In the genomic region with DNA sequence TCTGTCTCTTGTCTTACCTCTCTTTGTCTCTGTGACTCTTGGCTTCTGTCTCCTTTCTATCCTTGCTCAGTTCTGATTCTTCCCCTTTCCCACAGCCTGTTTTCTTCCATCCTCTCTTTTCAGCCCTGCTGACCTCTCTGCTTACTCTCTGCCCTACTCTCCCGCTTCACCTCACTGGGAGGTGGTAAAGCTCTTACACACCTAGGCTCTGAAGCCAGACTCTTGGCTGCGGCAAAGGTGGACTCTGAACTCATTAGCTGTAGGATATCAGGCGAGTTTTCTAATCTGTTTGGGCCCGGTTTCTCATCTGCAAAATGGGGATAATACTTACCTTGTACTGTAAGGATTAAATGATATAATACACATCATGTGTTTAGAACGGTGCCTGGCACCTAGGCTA, we compare ENCODE assay signal across 19 cellular contexts. TPM values are rescaled to one million over a fixed set of nuclear protein-coding genes. Genes with fewer than 3 reads are reported as not detected.
DNase-seq lines count a peak whose midpoint lies in the region; ATAC-seq, FAIRE-seq and TF ChIP-seq lines count a peak whose summit lies in the region.
"Had no signal": no experiment of that assay in that cellular context is flagged by ENCODE, and none has a peak within 500 bp of the region (broad histone marks: within the 10 kb centered on the region; RNA-seq: fewer than 3 reads in every experiment).

No MANE protein-coding gene starts in this region.

- no peaks in the 10 kb centered on the region for H4K20me1 ChIP-seq in astrocyte (ENCODE audit: insufficient read depth, low read length)
- no peaks in the 10 kb centered on the region for H4K20me1 ChIP-seq in HepG2 (ENCODE audit: insufficient read depth, low read length)

- no peak for TF ChIP-seq EP300 in HepG2 (IDR thresholded peaks at IDR 0.05; ENCODE audit: low read depth in 2 of 2, low read length in 2 of 2)
- TF ChIP-seq EP300 in HepG2 (CRISPR knock-in tag; IDR thresholded peaks at IDR 0.05; ENCODE audit: borderline replicate concordance): no peak

- H3K36me3 ChIP-seq in astrocyte (ENCODE audit: insufficient read depth, low read length) (no peaks in the 10 kb centered on the region), HepG2 (replicated peaks in 1 of 2; ENCODE audit: control insufficient read depth in 1 of 2, insufficient read depth in 2 of 2, low read length in 2 of 2) (no peaks in the 10 kb centered on the region), small intestine (ENCODE audit: control insufficient read depth in 2 of 2, insufficient read depth in 2 of 2, low read length in 2 of 2) (peaks cover 0 to 7% of the 10 kb centered on the region in 2 donors)
- H3K36me3 ChIP-seq in CD4-positive, alpha-beta memory T cell (ENCODE audit: insufficient read depth, low read length): no peaks in the 10 kb centered on the region

- H3K9me3 ChIP-seq in astrocyte (ENCODE audit: insufficient read depth, low read depth, low read length): no peaks in the 10 kb centered on the region
- no peaks in the 10 kb centered on the region for H3K9me3 ChIP-seq in HepG2 (ENCODE audit: low read length)
- H3K9me3 ChIP-seq in small intestine (ENCODE audit: control insufficient read depth, low read depth): no peaks in the 10 kb centered on the region
- H3K9me3 ChIP-seq in CD4-positive, alpha-beta memory T cell (ENCODE audit: control insufficient read depth in 1 of 2, low read length in 2 of 2): no peaks in the 10 kb centered on the region
- H3K9me3 ChIP-seq: sigmoid colon, upper lobe of left lung had no signal

- peak overlapping the region; percentile 65 for H3K27ac ChIP-seq in C4-2B
- H3K27ac ChIP-seq in astrocyte (ENCODE audit: low read depth, low read length): no peak overlapping the region
- H3K27ac ChIP-seq in HepG2 (ENCODE audit: extremely low read length, insufficient read depth, low read length): no peak overlapping the region
- H3K27ac ChIP-seq in small intestine (ENCODE audit: low read depth in 1 of 2, low read length in 1 of 2): peak overlapping the region; percentile 80 to 93
- H3K27ac ChIP-seq in CD4-positive, alpha-beta memory T cell (ENCODE audit: low read depth, low read length): no peak overlapping the region

- FAIRE-seq in astrocyte (lab: Jason Lieb, UNC) (no peak), HepG2 (lab: Jason Lieb, UNC) (no peak), small intestine (lab: Jason Lieb, UNC) (no peak)
- FAIRE-seq: D721Med had no signal

- BruUV-seq in HepG2 (replicated peaks; lab: Mats Ljungman, UMichigan): no TSS peak

- 11% methylated on average over 5 of the region's 5 CpGs for WGBS in HepG2 (ENCODE audit: low lambda C conversion rate)
- WGBS in small intestine, 3 donors: 6 to 57% (median 29%) methylated on average over 5 of the region's 5 CpGs

- TF ChIP-seq POLR2A in HepG2 (IDR thresholded peaks at IDR 0.05; ENCODE audit: insufficient read depth in 1 of 2, low read depth in 2 of 2, low read length in 2 of 2): no peak

- H3K36me3 Mint-ChIP-seq in astrocyte (ENCODE audit: low read depth, unreplicated experiment): peaks cover 16% of the 10 kb centered on the region
- no peaks in the 10 kb centered on the region for H3K36me3 Mint-ChIP-seq in CD4-positive, alpha-beta memory T cell
- H3K36me3 Mint-ChIP-seq in stimulated activated effector memory CD8-positive, alpha-beta T cell treated with anti-CD3 and anti-CD28 coated beads, Interleukin-12 subunit alpha, Interleukin-12 subunit beta, amount 100 ng/mL, for 72 hours: no peaks in the 10 kb centered on the region

- H3K4me1 Mint-ChIP-seq in astrocyte (ENCODE audit: low read depth, unreplicated experiment): peaks cover 5% of the 10 kb centered on the region
- no peaks in the 10 kb centered on the region for H3K4me1 Mint-ChIP-seq in CD4-positive, alpha-beta memory T cell
- no peaks in the 10 kb centered on the region for H3K4me1 Mint-ChIP-seq in stimulated activated effector memory CD8-positive, alpha-beta T cell treated with anti-CD3 and anti-CD28 coated beads, Interleukin-12 subunit alpha, Interleukin-12 subunit beta, amount 100 ng/mL, for 72 hours

- peaks cover 32% of the 10 kb centered on the region for H3K27me3 Mint-ChIP-seq in astrocyte (ENCODE audit: low read depth, unreplicated experiment)
- peaks cover 10 to 32% of the 10 kb centered on the region in 2 donors for H3K27me3 Mint-ChIP-seq in CD4-positive, alpha-beta memory T cell

- H3K4me3 ChIP-seq in astrocyte (ENCODE audit: insufficient read depth, low read depth, low read length): no peak overlapping the region
- H3K4me3 ChIP-seq in HepG2 (replicated peaks in 1 of 3; ENCODE audit: insufficient read depth in 1 of 3, low read depth in 2 of 3, low read length in 3 of 3): no peak overlapping the region
- H3K4me3 ChIP-seq in small intestine (ENCODE audit: low read depth in 1 of 2, low read length in 2 of 2): no peak overlapping the region
- H3K4me3 ChIP-seq in CD4-positive, alpha-beta memory T cell (ENCODE audit: low read length in 2 of 2): no peak overlapping the region
- H3K4me3 ChIP-seq: sigmoid colon, upper lobe of left lung had no signal

- peak overlapping the region; percentile 12 for H3K27ac Mint-ChIP-seq in astrocyte (ENCODE audit: unreplicated experiment)
- H3K27ac Mint-ChIP-seq in CD4-positive, alpha-beta memory T cell: no peak overlapping the region
- no peak overlapping the region for H3K27ac Mint-ChIP-seq in stimulated activated effector memory CD8-positive, alpha-beta T cell treated with anti-CD3 and anti-CD28 coated beads, Interleukin-12 subunit alpha, Interleukin-12 subunit beta, amount 100 ng/mL, for 72 hours
- H3K27ac Mint-ChIP-seq: activated T-cell treated with anti-CD3 and anti-CD28 coated beads, Interleukin-2, amount 50 U/mL, for 24 hours had no signal

- in situ Hi-C loops in HepG2 (cut with HindIII; ENCODE audit: extremely low pct_ligation_motif_present, low pct_unique_long_range_greater_than_20kb): no loop called here

- no peak for DNase-seq in astrocyte (ENCODE audit: low read depth)
- DNase-seq in HepG2 (ENCODE audit: low spot score): no peak
- peak; percentile 98 for DNase-seq in small intestine
- no peak for DNase-seq in CD4-positive, alpha-beta memory T cell
- DNase-seq in stimulated activated effector memory CD8-positive, alpha-beta T cell treated with anti-CD3 and anti-CD28 coated beads, Interleukin-12 subunit alpha, Interleukin-12 subunit beta, amount 100 ng/mL, for 72 hours (ENCODE audit: low spot score in 2 of 2): no peak
- no peak for DNase-seq in Right ventricle myocardium superior
- DNase-seq: activated CD4-positive, alpha-beta T cell treated with anti-CD3 and anti-CD28 coated beads for 1 hour; activated naive CD4-positive, alpha-beta T cell treated with Interleukin-2 at 50 U/mL for 16 hours; activated T-cell treated with anti-CD3 and anti-CD28 coated beads, Interleukin-2, amount 50 U/mL, for 24 hours; amygdala; glutamatergic neuron; Kasumi-1; NCI-H1105; nucleus accumbens; sigmoid colon; upper lobe of left lung had no signal

- peaks cover 1% of the 10 kb centered on the region for H3K9me3 Mint-ChIP-seq in astrocyte (ENCODE audit: unreplicated experiment)
- no peaks in the 10 kb centered on the region for H3K9me3 Mint-ChIP-seq in CD4-positive, alpha-beta memory T cell
- no peaks in the 10 kb centered on the region for H3K9me3 Mint-ChIP-seq in stimulated activated effector memory CD8-positive, alpha-beta T cell treated with anti-CD3 and anti-CD28 coated beads, Interleukin-12 subunit alpha, Interleukin-12 subunit beta, amount 100 ng/mL, for 72 hours
- H3K9me3 Mint-ChIP-seq: activated T-cell treated with anti-CD3 and anti-CD28 coated beads, Interleukin-2, amount 50 U/mL, for 24 hours had no signal

- peaks cover 4% of the 10 kb centered on the region for H3K4me1 ChIP-seq in astrocyte (ENCODE audit: insufficient read depth, low read length)
- peaks cover 15% of the 10 kb centered on the region for H3K4me1 ChIP-seq in HepG2 (ENCODE audit: insufficient read depth, low read length)
- H3K4me1 ChIP-seq in small intestine (ENCODE audit: control insufficient read depth in 2 of 2, insufficient read depth in 1 of 2, low read depth in 1 of 2, low read length in 1 of 2): peaks cover 8 to 16% of the 10 kb centered on the region in 2 donors
- no peaks in the 10 kb centered on the region for H3K4me1 ChIP-seq in CD4-positive, alpha-beta memory T cell (ENCODE audit: insufficient read depth, low read length)

- H3K9ac ChIP-seq in astrocyte (ENCODE audit: low read length): no peak overlapping the region
- H3K9ac ChIP-seq in HepG2 (ENCODE audit: insufficient read depth, low read depth, low read length): no peak overlapping the region

- CTCF ChIA-PET in HepG2 (lab: Yijun Ruan, JAX; ENCODE audit: low intra/inter-chr PET ratio, low total read pairs): no interaction called here
- CTCF ChIA-PET in CD4-positive, alpha-beta memory T cell (lab: Charles Lee; ENCODE audit: partially characterized antibody): interaction anchor here (2.9 kb wide), 1 partner anchor 11 kb away, joined by 20 read pairs; the partner anchor contains the start of gene PCDH1

- H3K4me2 ChIP-seq in astrocyte (ENCODE audit: low read length): no peak overlapping the region
- no peak overlapping the region for H3K4me2 ChIP-seq in HepG2 (ENCODE audit: low read depth, low read length)

- H3K27me3 ChIP-seq in astrocyte (ENCODE audit: insufficient read depth, low read length) (no peaks in the 10 kb centered on the region), HepG2 (ENCODE audit: control insufficient read depth in 1 of 2, insufficient read depth in 2 of 2, low read length in 2 of 2) (peaks cover 1 to 48% of the 10 kb centered on the region in 2 experiments; a peak in 3 of 5 replicates), small intestine (ENCODE audit: control insufficient read depth in 2 of 2, insufficient read depth in 2 of 2, low read length in 2 of 2) (no peaks in the 10 kb centered on the region)
- H3K27me3 ChIP-seq in CD4-positive, alpha-beta memory T cell (ENCODE audit: insufficient read depth, low read length): no peaks in the 10 kb centered on the region
- H3K27me3 ChIP-seq: upper lobe of left lung had no signal

- TF ChIP-seq CTCF in C4-2B (conservative IDR thresholded peaks at IDR 0.05): no peak
- TF ChIP-seq CTCF in astrocyte (IDR thresholded peaks at IDR 0.05; ENCODE audit: insufficient read depth, low read depth, low read length): no peak
- no peak for TF ChIP-seq CTCF in HepG2 (CRISPR knock-in tag; IDR thresholded peaks at IDR 0.05)

- intact Hi-C loops in HepG2 (cut with micrococcal nuclease; ENCODE audit: unreplicated experiment): no loop called here
- intact Hi-C loops in CD4-positive, alpha-beta memory T cell (cut with micrococcal nuclease): no loop called here
- intact Hi-C loops in Right ventricle myocardium superior (cut with DNase I): no loop called here

- no peak for TF ChIP-seq RAD21 in HepG2 (CRISPR knock-in tag; IDR thresholded peaks at IDR 0.05)

- H3K4me3 Mint-ChIP-seq in astrocyte (ENCODE audit: unreplicated experiment): no peak overlapping the region
- no peak overlapping the region for H3K4me3 Mint-ChIP-seq in CD4-positive, alpha-beta memory T cell
- no peak overlapping the region for H3K4me3 Mint-ChIP-seq in stimulated activated effector memory CD8-positive, alpha-beta T cell treated with anti-CD3 and anti-CD28 coated beads, Interleukin-12 subunit alpha, Interleukin-12 subunit beta, amount 100 ng/mL, for 72 hours
- H3K4me3 Mint-ChIP-seq: activated T-cell treated with anti-CD3 and anti-CD28 coated beads, Interleukin-2, amount 50 U/mL, for 24 hours had no signal

- ATAC-seq in HepG2 (no peak), GM21737 (IDR thresholded peaks at IDR 0.05; ENCODE audit: unreplicated experiment) (no peak), Right ventricle myocardium superior (ENCODE audit: poor library complexity) (no peak)
- no peak for ATAC-seq in stimulated activated effector memory CD8-positive, alpha-beta T cell treated with anti-CD3 and anti-CD28 coated beads, Interleukin-12 subunit alpha, Interleukin-12 subunit beta, amount 100 ng/mL, for 72 hours

- H2AFZ ChIP-seq in astrocyte (ENCODE audit: low read depth, low read length): no peak overlapping the region
- H2AFZ ChIP-seq in HepG2 (ENCODE audit: low read length): no peak overlapping the region

- POLR2A ChIA-PET in HepG2 (lab: Yijun Ruan, JAX): no interaction called here
- POLR2A ChIA-PET in CD4-positive, alpha-beta memory T cell (lab: Charles Lee; ENCODE audit: partially characterized antibody): interaction anchor here (0.7 to 1.3 kb wide), 2 partner anchors 11 to 27 kb away, joined by 3 read pairs; partner anchors contain the start of gene PCDH1

- no peaks in the 10 kb centered on the region for H3K79me2 ChIP-seq in astrocyte (ENCODE audit: insufficient read depth, low read length)
- no peaks in the 10 kb centered on the region for H3K79me2 ChIP-seq in HepG2 (ENCODE audit: insufficient read depth, low read length)

RNA-seq across cellular contexts. Expression of gene PCDH1, which starts 11.1 kb away (rescaled TPM):
- total RNA-seq in astrocyte (9.1 and 11.5 TPM in 2 replicates), HepG2 (2016; rRNA removed; fragmentation: Illumina TruSeq; extraction: Trizol) (0.11 and 0.13 TPM in 2 replicates), Right ventricle myocardium superior (15.8 TPM)
- not detected in 2 replicates for total RNA-seq in HepG2 (2016; cell fraction: cytosol; rRNA removed; fragmentation: Illumina TruSeq; extraction: Trizol; ENCODE audit: low read depth)
- total RNA-seq in HepG2 (2016; cell fraction: insoluble cytoplasmic fraction; rRNA removed; fragmentation: Illumina TruSeq; extraction: Trizol): 0.09 TPM in 1 of 2 replicates, not detected in the other
- total RNA-seq in HepG2 (2016; cell fraction: membrane; rRNA removed; fragmentation: Illumina TruSeq; extraction: Trizol): not detected in 2 replicates
- total RNA-seq in HepG2 (2016; cell fraction: nucleus; rRNA removed; fragmentation: Illumina TruSeq; extraction: Trizol): 0.31 TPM in 1 of 2 replicates, not detected in the other
- polyA plus RNA-seq in HepG2 (2011; rRNA removed) (0.83 and 1.3 TPM in 2 replicates), small intestine (10 to 100 TPM; 15.7 to 43.9 (median 15.9) TPM)
- polyA plus RNA-seq in HepG2 (2011; cell fraction: cytosol; rRNA removed): 0.85 and 1.0 TPM in 2 replicates
- 0.83 and 0.90 TPM in 2 replicates for polyA plus RNA-seq in HepG2 (2011; cell fraction: nucleus; rRNA removed)
- 0.80 and 1.3 TPM in 2 replicates for polyA plus RNA-seq in HepG2 (2012)
- 0.08 TPM in 1 of 2 replicates, not detected in the other for polyA plus RNA-seq in HepG2 (2016; cell fraction: cytosol; fragmentation: Illumina TruSeq; extraction: Trizol; ENCODE audit: low read depth)
- 0.11 TPM in 1 of 2 replicates, not detected in the other for polyA plus RNA-seq in HepG2 (2016; cell fraction: insoluble cytoplasmic fraction; fragmentation: Illumina TruSeq; extraction: Trizol; ENCODE audit: low read depth)
- not detected in 2 replicates for polyA plus RNA-seq in HepG2 (2016; cell fraction: membrane; fragmentation: Illumina TruSeq; extraction: Trizol; ENCODE audit: low read depth)
- 0.25 TPM in 1 of 2 replicates, not detected in the other for polyA plus RNA-seq in HepG2 (2016; cell fraction: nucleus; fragmentation: Illumina TruSeq; extraction: Trizol; ENCODE audit: insufficient read depth, low read depth)
- polyA minus RNA-seq in HepG2 (2011; rRNA and poly(A)+ RNA removed; ENCODE audit: low replicate concordance): 2.1 and 10.8 TPM in 2 replicates
- polyA minus RNA-seq in HepG2 (2011; cell fraction: cytosol; rRNA and poly(A)+ RNA removed): 1.6 and 1.9 TPM in 2 replicates
- 0.75 and 0.77 TPM in 2 replicates for polyA minus RNA-seq in HepG2 (2011; cell fraction: nucleus; rRNA and poly(A)+ RNA removed)
- total RNA-seq in CD4-positive, alpha-beta memory T cell: not detected
- not detected for polyA plus RNA-seq in CD4-positive, alpha-beta memory T cell

RNA-seq across cellular contexts. Expression of gene DELE1, which starts 56.5 kb away (rescaled TPM):
- total RNA-seq in astrocyte: 37.6 and 38.2 TPM in 2 replicates
- total RNA-seq in HepG2 (2016; rRNA removed; fragmentation: Illumina TruSeq; extraction: Trizol): 46.5 and 57.5 TPM in 2 replicates
- 7.7 and 8.6 TPM in 2 replicates for total RNA-seq in HepG2 (2016; cell fraction: cytosol; rRNA removed; fragmentation: Illumina TruSeq; extraction: Trizol; ENCODE audit: low read depth)
- 44.4 and 53.9 TPM in 2 replicates for total RNA-seq in HepG2 (2016; cell fraction: insoluble cytoplasmic fraction; rRNA removed; fragmentation: Illumina TruSeq; extraction: Trizol)
- 23.5 and 25.7 TPM in 2 replicates for total RNA-seq in HepG2 (2016; cell fraction: membrane; rRNA removed; fragmentation: Illumina TruSeq; extraction: Trizol)
- 61.2 and 73.5 TPM in 2 replicates for total RNA-seq in HepG2 (2016; cell fraction: nucleus; rRNA removed; fragmentation: Illumina TruSeq; extraction: Trizol)
- 90.3 and 97.1 TPM in 2 replicates for polyA plus RNA-seq in HepG2 (2011; rRNA removed)
- polyA plus RNA-seq in HepG2 (2011; cell fraction: cytosol; rRNA removed): 44.7 and 66.5 TPM in 2 replicates
- 267 and 277 TPM in 2 replicates for polyA plus RNA-seq in HepG2 (2011; cell fraction: nucleus; rRNA removed)
- polyA plus RNA-seq in HepG2 (2012): 44.3 and 49.8 TPM in 2 replicates
- polyA plus RNA-seq in HepG2 (2016; cell fraction: cytosol; fragmentation: Illumina TruSeq; extraction: Trizol; ENCODE audit: low read depth): 8.6 and 10.7 TPM in 2 replicates
- 46.9 and 52.3 TPM in 2 replicates for polyA plus RNA-seq in HepG2 (2016; cell fraction: insoluble cytoplasmic fraction; fragmentation: Illumina TruSeq; extraction: Trizol; ENCODE audit: low read depth)
- 20.4 and 27.3 TPM in 2 replicates for polyA plus RNA-seq in HepG2 (2016; cell fraction: membrane; fragmentation: Illumina TruSeq; extraction: Trizol; ENCODE audit: low read depth)
- polyA plus RNA-seq in HepG2 (2016; cell fraction: nucleus; fragmentation: Illumina TruSeq; extraction: Trizol; ENCODE audit: insufficient read depth, low read depth): 113 TPM in 2 replicates
- polyA minus RNA-seq in HepG2 (2011; rRNA and poly(A)+ RNA removed; ENCODE audit: low replicate concordance): 120 and 133 TPM in 2 replicates
- 27.7 and 33.0 TPM in 2 replicates for polyA minus RNA-seq in HepG2 (2011; cell fraction: cytosol; rRNA and poly(A)+ RNA removed)
- polyA minus RNA-seq in HepG2 (2011; cell fraction: nucleus; rRNA and poly(A)+ RNA removed): 76.1 and 82.6 TPM in 2 replicates
- 10 to 100 TPM; 32.2 to 45.4 (median 43.5) TPM for polyA plus RNA-seq in small intestine
- 10 to 100 TPM; 73.2 to 83.1 TPM for total RNA-seq in CD4-positive, alpha-beta memory T cell
- 10 to 100 TPM; 31.4 to 44.3 TPM for polyA plus RNA-seq in CD4-positive, alpha-beta memory T cell
- 99.4 TPM for total RNA-seq in Right ventricle myocardium superior

Comparison
In these comparisons a context has a peak if more than half of its experiments do, and no peak if none do; other contexts are left out.
1. H3K27ac ChIP-seq: peak in C4-2B (single experiment) and small intestine (2 of 2); none in astrocyte (single experiment), HepG2 (single experiment) and CD4-positive, alpha-beta memory T cell (single experiment).